ENCODE assay signal across 9 cellular contexts in the genomic region with DNA sequence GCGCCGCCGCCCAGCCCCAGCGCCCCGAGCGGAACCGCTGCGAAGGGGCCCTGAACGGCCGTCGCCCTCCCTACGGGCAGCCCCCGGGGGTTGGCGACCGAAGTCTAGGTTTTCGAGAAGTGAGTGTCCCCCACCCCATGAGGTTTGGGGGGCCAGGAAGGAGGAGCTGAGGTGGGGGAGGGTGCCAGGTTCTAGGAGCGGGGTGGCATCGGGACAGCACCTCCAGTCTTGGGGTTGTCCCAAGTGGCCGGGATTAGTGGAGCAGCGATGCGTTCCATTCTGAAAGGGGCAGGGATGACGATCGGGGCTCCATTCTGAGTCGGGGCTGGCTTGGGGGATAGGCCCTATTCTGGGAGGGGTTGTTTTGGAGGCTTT. TPM values are rescaled to one million over a fixed set of nuclear protein-coding genes. Genes with fewer than 3 reads are reported as not detected.
DNase-seq lines count a peak whose midpoint lies in the region; ATAC-seq, FAIRE-seq and TF ChIP-seq lines count a peak whose summit lies in the region.
"Had no signal": no experiment of that assay in that cellular context is flagged by ENCODE, and none has a peak within 500 bp of the region (broad histone marks: within the 10 kb centered on the region; RNA-seq: fewer than 3 reads in every experiment).

No MANE protein-coding gene starts in this region.

- no peak for FAIRE-seq in GM12891 (lab: Jason Lieb, UNC)
- FAIRE-seq: endometrium had no signal

- H3K27ac Mint-ChIP-seq in activated CD4-positive, alpha-beta T cell treated with anti-CD3 and anti-CD28 coated beads for 36 hours: peak overlapping the region; percentile 29
- H3K27ac Mint-ChIP-seq in naive B cell: peak overlapping the region; percentile 49 to 100 (median 74)

- peak overlapping the region; percentile 62 for H3K4me3 ChIP-seq in endocrine pancreas (ENCODE audit: control insufficient read depth, insufficient read depth, low read length)

- POLR2A ChIA-PET in activated CD4-positive, alpha-beta T cell treated with anti-CD3 and anti-CD28 coated beads for 36 hours (lab: Charles Lee): no interaction called here

- intact Hi-C loops in activated CD4-positive, alpha-beta T cell treated with anti-CD3 and anti-CD28 coated beads for 36 hours (cut with DNase I, micrococcal nuclease): loop anchor here (1.0 to 2.0 kb wide), 12 partner anchors 45 to 690 kb away; a partner anchor contains a TSS

- no peaks in the 10 kb centered on the region for H3K4me1 ChIP-seq in endocrine pancreas (ENCODE audit: control insufficient read depth, insufficient read depth, low read length)

- H3K36me3 ChIP-seq in endocrine pancreas (ENCODE audit: control insufficient read depth, insufficient read depth, low read length): no peaks in the 10 kb centered on the region

- H3K9ac ChIP-seq in endocrine pancreas (ENCODE audit: control insufficient read depth, insufficient read depth, low read length): peak overlapping the region; percentile 83

- ATAC-seq in activated CD4-positive, alpha-beta T cell treated with anti-CD3 and anti-CD28 coated beads for 36 hours: no peak
- peak in 1 of 2 donors; percentile 30 for ATAC-seq in naive B cell (ENCODE audit: low read depth in 2 of 2)

- H3K36me3 Mint-ChIP-seq in activated CD4-positive, alpha-beta T cell treated with anti-CD3 and anti-CD28 coated beads for 36 hours (ENCODE audit: low read depth): peaks cover 2% of the 10 kb centered on the region
- H3K36me3 Mint-ChIP-seq in naive B cell: peaks cover 0 to 7% of the 10 kb centered on the region in 2 donors

- H3K27me3 Mint-ChIP-seq in activated CD4-positive, alpha-beta T cell treated with anti-CD3 and anti-CD28 coated beads for 36 hours: no peaks in the 10 kb centered on the region
- no peaks in the 10 kb centered on the region for H3K27me3 Mint-ChIP-seq in naive B cell

- CTCF ChIA-PET in activated CD4-positive, alpha-beta T cell treated with anti-CD3 and anti-CD28 coated beads for 36 hours (lab: Charles Lee): interaction anchor here (0.6 to 1.1 kb wide), 2 partner anchors 91 to 122 kb away, joined by 3 read pairs; a partner anchor contains a TSS

- H3K4me1 Mint-ChIP-seq in activated CD4-positive, alpha-beta T cell treated with anti-CD3 and anti-CD28 coated beads for 36 hours: peaks cover 9% of the 10 kb centered on the region
- H3K4me1 Mint-ChIP-seq in naive B cell: peaks cover 15 to 27% (median 19%) of the 10 kb centered on the region in 3 donors

- no peaks in the 10 kb centered on the region for H3K9me3 ChIP-seq in endocrine pancreas (ENCODE audit: control insufficient read depth, low read length)

- H3K27me3 ChIP-seq in endocrine pancreas (ENCODE audit: control insufficient read depth, insufficient read depth, low read length): no peaks in the 10 kb centered on the region

- H3K9me3 Mint-ChIP-seq in activated CD4-positive, alpha-beta T cell treated with anti-CD3 and anti-CD28 coated beads for 36 hours (ENCODE audit: low read depth): no peaks in the 10 kb centered on the region
- no peaks in the 10 kb centered on the region for H3K9me3 Mint-ChIP-seq in naive B cell

- TF ChIP-seq POLR2A in GM12891 (IDR thresholded peaks at IDR 0.05; ENCODE audit: low read depth, low read length): no peak

- peak overlapping the region; percentile 81 for H3K4me3 Mint-ChIP-seq in activated CD4-positive, alpha-beta T cell treated with anti-CD3 and anti-CD28 coated beads for 36 hours
- H3K4me3 Mint-ChIP-seq in naive B cell: peak overlapping the region; percentile 87 to 100 (median 94)

- DNase-seq in activated CD4-positive, alpha-beta T cell treated with anti-CD3 and anti-CD28 coated beads for 36 hours: peak; percentile 46
- no peak for DNase-seq in activated CD4-positive, alpha-beta T cell treated with anti-CD3 and anti-CD28 coated beads for 1 hour
- DNase-seq in RPMI7951 (ENCODE audit: low read depth): peak; percentile 8
- no peak for DNase-seq in naive B cell
- no peak for DNase-seq in GM12891 (ENCODE audit: insufficient read length, low spot score)
- no peak for DNase-seq in NCI-H2171 treated with DMSO at 0.1 percent for 48 hours (lab: John Stamatoyannopoulos, UW)
- DNase-seq in NCI-H510A (lab: John Stamatoyannopoulos, UW): no peak

TF ChIP-seq in GM12891, 5 proteins besides CTCF, POLR2A, EP300 and RAD21:
- TF ChIP-seq SPI1 (IDR thresholded peaks at IDR 0.05; ENCODE audit: low read depth, low read length) (no peak), TAF1 (IDR thresholded peaks at IDR 0.05; ENCODE audit: low read depth, low read length) (no peak), PAX5 (IDR thresholded peaks at IDR 0.05; ENCODE audit: insufficient read depth, low read length, severe bottlenecking) (no peak), POLR2AphosphoS5 (IDR thresholded peaks at IDR 0.05; ENCODE audit: low read depth, low read length) (no peak), POU2F2 (IDR thresholded peaks at IDR 0.05; ENCODE audit: low read depth, low read length) (no peak)
TF ChIP-seq in GM12891: peak in this region for 0.

RNA-seq across cellular contexts. Expression of a gene that starts 0.4 kb away (rescaled TPM):
- total RNA-seq in activated CD4-positive, alpha-beta T cell treated with anti-CD3 and anti-CD28 coated beads for 36 hours: 10 to 100 TPM; 13.2 to 13.5 TPM
- 12.5 and 17.8 TPM in 2 replicates for total RNA-seq in RPMI7951 (2014; rRNA removed; shearing (Covaris generic))
- 10 to 100 TPM in 3 of 6 donors, 1 to 10 TPM in 3; 7.2 to 15.1 (median 10.2) TPM for polyA plus RNA-seq in naive B cell (ENCODE audit: low read depth in 6 of 6)
- polyA plus RNA-seq in GM12891 (2012; ENCODE audit: low read depth, missing spikeins): 7.2 TPM

RNA-seq across cellular contexts. Expression of a gene that starts 7.9 kb away (rescaled TPM):
- 10 to 100 TPM; 15.8 to 16.7 TPM for total RNA-seq in activated CD4-positive, alpha-beta T cell treated with anti-CD3 and anti-CD28 coated beads for 36 hours
- 6.6 and 7.2 TPM in 2 replicates for total RNA-seq in RPMI7951 (2014; rRNA removed; shearing (Covaris generic))
- 1 to 10 TPM in 5 of 6 donors, not detected in 1; 2.8 to 5.0 (median 3.4) TPM for polyA plus RNA-seq in naive B cell (ENCODE audit: low read depth in 6 of 6)
- polyA plus RNA-seq in GM12891 (2012; ENCODE audit: low read depth, missing spikeins): 8.2 TPM

RNA-seq across cellular contexts. Expression of a gene that starts 10.8 kb away (rescaled TPM):
- total RNA-seq in activated CD4-positive, alpha-beta T cell treated with anti-CD3 and anti-CD28 coated beads for 36 hours: under 1 TPM in 1 of 2 experiments, not detected in 1; 0.34 TPM
- not detected in 2 replicates for total RNA-seq in RPMI7951 (2014; rRNA removed; shearing (Covaris generic))
- not detected for polyA plus RNA-seq in naive B cell (ENCODE audit: low read depth in 6 of 6)
- not detected for polyA plus RNA-seq in GM12891 (2012; ENCODE audit: low read depth, missing spikeins)

RNA-seq across cellular contexts. Expression of a gene that starts 46.5 kb away (rescaled TPM):
- total RNA-seq in activated CD4-positive, alpha-beta T cell treated with anti-CD3 and anti-CD28 coated beads for 36 hours: 10 to 100 TPM; 71.0 to 73.6 TPM
- 82.1 and 92.3 TPM in 2 replicates for total RNA-seq in RPMI7951 (2014; rRNA removed; shearing (Covaris generic))
- 100 to 1,000 TPM in 2 of 6 donors, 10 to 100 TPM in 4; 65.3 to 119 (median 90.7) TPM for polyA plus RNA-seq in naive B cell (ENCODE audit: low read depth in 6 of 6)
- 84.7 TPM for polyA plus RNA-seq in GM12891 (2012; ENCODE audit: low read depth, missing spikeins)

RNA-seq across cellular contexts. Expression of a gene that starts 47.0 kb away (rescaled TPM):
- 1 to 10 TPM; 1.2 to 1.6 TPM for total RNA-seq in activated CD4-positive, alpha-beta T cell treated with anti-CD3 and anti-CD28 coated beads for 36 hours
- not detected in 2 replicates for total RNA-seq in RPMI7951 (2014; rRNA removed; shearing (Covaris generic))
- polyA plus RNA-seq in naive B cell (ENCODE audit: low read depth in 6 of 6): 1 to 10 TPM in 2 of 6 donors, under 1 TPM in 2, not detected in 2; 0.48 to 1.7 (median 1.1) TPM
- polyA plus RNA-seq in GM12891 (2012; ENCODE audit: low read depth, missing spikeins): not detected

Comparison
In these comparisons a context has a peak if more than half of its experiments do, and no peak if none do; other contexts are left out.
1. DNase-seq: peak in activated CD4-positive, alpha-beta T cell treated with anti-CD3 and anti-CD28 coated beads for 36 hours (single experiment) and RPMI7951 (single experiment); none in activated CD4-positive, alpha-beta T cell treated with anti-CD3 and anti-CD28 coated beads for 1 hour (single experiment), naive B cell (single experiment), GM12891 (single experiment), NCI-H2171 treated with DMSO at 0.1 percent for 48 hours (single experiment) and NCI-H510A (single experiment).